Comparison of ENCODE assay signal across 14 cellular contexts in genomic region chr11:19676508-19677379, GRCh38. TPM values are rescaled to one million over a fixed set of nuclear protein-coding genes. Genes with fewer than 3 reads are reported as not detected.
DNase-seq lines count a peak whose midpoint lies in the region; ATAC-seq and TF ChIP-seq lines count a peak whose summit lies in the region.
"Had no signal": no experiment of that assay in that cellular context is flagged by ENCODE, and none has a peak within 500 bp of the region (broad histone marks: within the 10 kb centered on the region; RNA-seq: fewer than 3 reads in every experiment).

No MANE protein-coding gene starts in this region.

- H3K36me3 ChIP-seq in BLaER1 = no peaks in the 10 kb centered on the region
- H3K36me3 ChIP-seq in neural progenitor cell = no peaks in the 10 kb centered on the region

- no peaks in the 10 kb centered on the region for H3K9me3 ChIP-seq in BLaER1
- H3K9me3 ChIP-seq in neural progenitor cell (ENCODE audit: low read depth) = no peaks in the 10 kb centered on the region

- no peak overlapping the region for H2AFZ ChIP-seq in neural progenitor cell (replicated peaks)

- H3K9ac ChIP-seq in BLaER1 = no peak overlapping the region
- no peak overlapping the region for H3K9ac ChIP-seq in neural progenitor cell

- peak overlapping the region; percentile 8; the same call in 1 of the 2 replicates for H3K4me2 ChIP-seq in BLaER1
- H3K4me2 ChIP-seq in neural progenitor cell = no peak overlapping the region

- H3K79me2 ChIP-seq in neural progenitor cell (ENCODE audit: low read depth) = no peaks in the 10 kb centered on the region

- H3K27ac ChIP-seq in BLaER1 (no peak overlapping the region), neural progenitor cell (no peak overlapping the region)

- H3K27me3 ChIP-seq in BLaER1 = no peaks in the 10 kb centered on the region
- H3K27me3 ChIP-seq in neural progenitor cell = no peaks in the 10 kb centered on the region

- no TSS peak for BruUV-seq in Calu3 (replicated peaks; lab: Mats Ljungman, UMichigan)

- H3K4me3 Mint-ChIP-seq in neural progenitor cell (no peak overlapping the region), Calu3 (ENCODE audit: low read depth, unreplicated experiment) (no peak overlapping the region)
- H3K4me3 Mint-ChIP-seq: B cell; IgD-negative memory B cell; stimulated activated memory B cell treated with anti-CD40 and anti-IgM and Interleukin-4, amounts not matched to agents 10 μg/mL and 1 μg/mL and 100 μg/mL, for 72 hours had no signal

- H3K27ac Mint-ChIP-seq in neural progenitor cell = peak overlapping the region; percentile 84
- no peak overlapping the region for H3K27ac Mint-ChIP-seq in Calu3 (ENCODE audit: unreplicated experiment)
- H3K27ac Mint-ChIP-seq: B cell; IgD-negative memory B cell; stimulated activated memory B cell treated with anti-CD40 and anti-IgM and Interleukin-4, amounts not matched to agents 10 μg/mL and 1 μg/mL and 100 μg/mL, for 72 hours had no signal

- CTCF ChIA-PET in Calu3 (lab: Charles Lee) = no interaction called here

- DNase-seq in NCI-H1694 treated with DMSO at 0.1 percent for 48 hours (lab: John Stamatoyannopoulos, UW) (peak; percentile 41), fibroblast of pulmonary artery (ENCODE audit: low read depth) (peak; percentile 70), neural progenitor cell (ENCODE audit: low spot score) (no peak), NCI-H2227 (lab: John Stamatoyannopoulos, UW; ENCODE audit: unreplicated experiment) (no peak), HuH-7.5 (ENCODE audit: low spot score) (no peak), Calu3 (no peak)
- DNase-seq: activated T-cell treated with anti-CD3 and anti-CD28 coated beads, Interleukin-2, amount 50 U/mL, for 1 hour; small intestine; T-helper 9 cell had no signal

- H3F3A ChIP-seq in neural progenitor cell (ENCODE audit: low read depth) = peaks cover 3% of the 10 kb centered on the region

- intact Hi-C loops in Calu3 (cut with micrococcal nuclease; ENCODE audit: unreplicated experiment) = no loop called here

- H3K4me1 Mint-ChIP-seq in neural progenitor cell = peaks cover 83% of the 10 kb centered on the region
- H3K4me1 Mint-ChIP-seq in Calu3 (ENCODE audit: low read depth, unreplicated experiment) = peaks cover 21% of the 10 kb centered on the region
- H3K4me1 Mint-ChIP-seq: B cell; IgD-negative memory B cell; stimulated activated memory B cell treated with anti-CD40 and anti-IgM and Interleukin-4, amounts not matched to agents 10 μg/mL and 1 μg/mL and 100 μg/mL, for 72 hours had no signal

- peaks cover 32% of the 10 kb centered on the region for H3K4me1 ChIP-seq in BLaER1
- peaks cover 31% of the 10 kb centered on the region for H3K4me1 ChIP-seq in neural progenitor cell

- H3K9me3 Mint-ChIP-seq in neural progenitor cell (no peaks in the 10 kb centered on the region), Calu3 (ENCODE audit: low read depth, unreplicated experiment) (no peaks in the 10 kb centered on the region)
- H3K9me3 Mint-ChIP-seq: stimulated activated memory B cell treated with anti-CD40 and anti-IgM and Interleukin-4, amounts not matched to agents 10 μg/mL and 1 μg/mL and 100 μg/mL, for 72 hours had no signal

- H3K27me3 Mint-ChIP-seq in neural progenitor cell (ENCODE audit: insufficient read depth, low read depth) = no peaks in the 10 kb centered on the region
- H3K27me3 Mint-ChIP-seq in Calu3 (ENCODE audit: unreplicated experiment) = peaks cover 6% of the 10 kb centered on the region

- H4K20me1 ChIP-seq in BLaER1 = no peaks in the 10 kb centered on the region
- H4K20me1 ChIP-seq in neural progenitor cell (ENCODE audit: low read depth) = no peaks in the 10 kb centered on the region

- H3K4me3 ChIP-seq in BLaER1 (no peak overlapping the region), fibroblast of pulmonary artery (replicated peaks; ENCODE audit: low read depth, low read length) (no peak overlapping the region), neural progenitor cell (no peak overlapping the region)

- TF ChIP-seq CTCF in fibroblast of pulmonary artery (IDR thresholded peaks at IDR 0.05; ENCODE audit: low read length, missing control alignments) (no peak), neural progenitor cell (IDR thresholded peaks at IDR 0.05) (no peak), Calu3 (IDR thresholded peaks at IDR 0.05; ENCODE audit: unreplicated experiment) (no peak)

- H3K36me3 Mint-ChIP-seq in neural progenitor cell (no peaks in the 10 kb centered on the region), Calu3 (ENCODE audit: insufficient read depth, unreplicated experiment) (peaks cover 11% of the 10 kb centered on the region)
- H3K36me3 Mint-ChIP-seq: IgD-negative memory B cell; stimulated activated memory B cell treated with anti-CD40 and anti-IgM and Interleukin-4, amounts not matched to agents 10 μg/mL and 1 μg/mL and 100 μg/mL, for 72 hours had no signal

- ATAC-seq in HG02852 (IDR thresholded peaks at IDR 0.05; ENCODE audit: unreplicated experiment) = no peak
- ATAC-seq: stimulated activated memory B cell treated with anti-CD40 and anti-IgM and Interleukin-4, amounts not matched to agents 10 μg/mL and 1 μg/mL and 100 μg/mL, for 72 hours had no signal

RNA-seq across cellular contexts. Expression of gene NAV2, which starts 35.9 kb away (rescaled TPM):
- total RNA-seq in neural progenitor cell (ENCODE audit: low replicate concordance) (9.6 and 18.1 TPM in 2 replicates), Calu3 (2022) (17.3 and 21.4 TPM in 2 replicates)

Comparison
In these comparisons a context has a peak if more than half of its experiments do, and no peak if none do; other contexts are left out.
1. DNase-seq: peak in NCI-H1694 treated with DMSO at 0.1 percent for 48 hours (single experiment) and fibroblast of pulmonary artery (single experiment); none in neural progenitor cell (single experiment), NCI-H2227 (single experiment), HuH-7.5 (single experiment) and Calu3 (single experiment).